ENCODE assay signal across 8 cellular contexts in the genomic region with DNA sequence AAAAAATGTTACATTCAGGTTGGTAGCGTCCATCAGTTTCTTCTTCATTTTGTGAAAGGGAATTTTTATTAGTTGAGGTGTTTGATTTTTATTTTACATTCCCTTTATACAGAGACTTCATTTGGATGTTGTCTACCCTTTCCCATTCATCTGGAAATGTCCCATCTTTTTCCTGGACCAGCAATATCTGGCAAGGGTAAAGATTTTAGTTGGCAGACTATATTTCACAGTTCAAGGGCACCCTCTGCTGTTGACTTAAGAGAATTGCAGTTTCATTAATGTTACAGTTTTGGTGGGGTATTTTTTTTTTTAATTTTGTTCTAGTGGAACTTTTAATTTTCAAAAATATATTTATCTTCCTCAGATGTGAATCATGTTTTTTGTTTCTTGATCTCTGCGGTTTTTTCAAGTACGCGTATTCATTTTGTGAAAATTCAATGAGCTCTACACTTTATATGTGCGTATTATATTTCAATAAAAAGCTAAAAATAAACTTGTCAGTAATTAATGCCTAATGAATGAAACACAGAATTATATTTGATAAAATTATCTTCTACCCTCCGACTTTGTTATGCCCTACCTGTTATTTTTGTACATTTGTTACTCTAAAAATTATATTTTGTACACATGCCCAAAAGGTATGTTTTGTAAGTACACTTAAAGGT.
DNase-seq lines count a peak whose midpoint lies in the region; ATAC-seq and TF ChIP-seq lines count a peak whose summit lies in the region.

No MANE protein-coding gene starts in this region.

- H3K4me3 Mint-ChIP-seq in activated T-cell treated with anti-CD3 and anti-CD28 coated beads, Interleukin-2, amount 50 U/mL, for 72 hours: no peak overlapping the region
- H3K4me3 Mint-ChIP-seq in brain: peak overlapping the region in 1 of 5 experiments; percentile 5

- H3K36me3 Mint-ChIP-seq in activated T-cell treated with anti-CD3 and anti-CD28 coated beads, Interleukin-2, amount 50 U/mL, for 72 hours (ENCODE audit: insufficient read depth in 2 of 2): peaks cover 6% of the 10 kb centered on the region in 2 donors
- peaks cover 2% of the 10 kb centered on the region for H3K36me3 Mint-ChIP-seq in brain

- H3K4me1 ChIP-seq in liver (ENCODE audit: control insufficient read depth in 4 of 4, insufficient read depth in 4 of 4, low read length in 3 of 4): no peaks in the 10 kb centered on the region

- peaks cover 6% of the 10 kb centered on the region in 2 donors for H3K9me3 Mint-ChIP-seq in activated T-cell treated with anti-CD3 and anti-CD28 coated beads, Interleukin-2, amount 50 U/mL, for 72 hours
- H3K9me3 Mint-ChIP-seq in brain: peaks cover 1 to 15% (median 12%) of the 10 kb centered on the region in 5 experiments

- H3K27ac ChIP-seq in liver (ENCODE audit: low read depth in 1 of 2, low read length in 2 of 2): no peak overlapping the region

- H3K27ac Mint-ChIP-seq in activated T-cell treated with anti-CD3 and anti-CD28 coated beads, Interleukin-2, amount 50 U/mL, for 72 hours: peak overlapping the region; percentile 67
- no peak overlapping the region for H3K27ac Mint-ChIP-seq in brain

- H3K4me3 ChIP-seq in liver (ENCODE audit: low read depth in 1 of 3, low read length in 3 of 3): no peak overlapping the region

- WGBS in liver: 41% methylated on average over 6 of the region's 6 CpGs

- ATAC-seq in activated T-cell treated with anti-CD3 and anti-CD28 coated beads, Interleukin-2, amount 50 U/mL, for 72 hours (replicated peaks in 1 of 2): no peak
- no peak for ATAC-seq in GM21360 (IDR thresholded peaks at IDR 0.05; ENCODE audit: unreplicated experiment)

- peak; percentile 81 to 86 for TF ChIP-seq RAD21 in liver (IDR thresholded peaks at IDR 0.05)

- peaks cover 36% of the 10 kb centered on the region for H3K27me3 Mint-ChIP-seq in activated T-cell treated with anti-CD3 and anti-CD28 coated beads, Interleukin-2, amount 50 U/mL, for 72 hours (ENCODE audit: low read depth)
- peaks cover 10% of the 10 kb centered on the region for H3K27me3 Mint-ChIP-seq in brain

- H3K27me3 ChIP-seq in liver (ENCODE audit: control insufficient read depth in 4 of 4, insufficient read depth in 4 of 4, low read length in 3 of 4): no peaks in the 10 kb centered on the region

- H3K4me1 Mint-ChIP-seq in activated T-cell treated with anti-CD3 and anti-CD28 coated beads, Interleukin-2, amount 50 U/mL, for 72 hours (ENCODE audit: low read depth): no peaks in the 10 kb centered on the region
- H3K4me1 Mint-ChIP-seq in brain: no peaks in the 10 kb centered on the region

- no peak overlapping the region for H3K9ac ChIP-seq in liver (ENCODE audit: low read depth in 1 of 2, low read length in 2 of 2)

- H3K36me3 ChIP-seq in liver (ENCODE audit: control insufficient read depth in 4 of 4, insufficient read depth in 3 of 4, low read depth in 1 of 4, low read length in 3 of 4): no peaks in the 10 kb centered on the region

- DNase-seq in activated T-cell treated with anti-CD3 and anti-CD28 coated beads, Interleukin-2, amount 50 U/mL, for 72 hours: peak in 1 of 2 donors; percentile 10
- no peak for DNase-seq in activated T-cell treated with anti-CD3 and anti-CD28 coated beads, Interleukin-2, amount 50 U/mL, for 48 hours
- DNase-seq in NCI-H2107 treated with DMSO at 0.1 percent for 48 hours (lab: John Stamatoyannopoulos, UW; ENCODE audit: unreplicated experiment): peak; percentile 58
- DNase-seq in amniotic stem cell (lab: John Stamatoyannopoulos, UW): no peak
- DNase-seq in activated effector memory CD4-positive, alpha-beta T cell treated with Interleukin-2 at 50 U/mL for 16 hours: no peak

- TF ChIP-seq CTCF in brain (conservative IDR thresholded peaks at IDR 0.05) (peak; percentile 80 to 86), liver (IDR thresholded peaks at IDR 0.05; ENCODE audit: low read depth, low read length, missing input control) (peak; percentile 73)

- H3K9me3 ChIP-seq in liver (ENCODE audit: control insufficient read depth in 4 of 4, low read length in 3 of 4): peaks cover 0 to 1% (median under 1%) of the 10 kb centered on the region in 4 donors

TF ChIP-seq in liver, 16 proteins besides CTCF, POLR2A, EP300 and RAD21:
- TF ChIP-seq, protein P1, sequence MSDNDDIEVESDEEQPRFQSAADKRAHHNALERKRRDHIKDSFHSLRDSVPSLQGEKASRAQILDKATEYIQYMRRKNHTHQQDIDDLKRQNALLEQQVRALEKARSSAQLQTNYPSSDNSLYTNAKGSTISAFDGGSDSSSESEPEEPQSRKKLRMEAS (IDR thresholded peaks at IDR 0.05): no peak
- TF ChIP-seq FOXA2 (IDR thresholded peaks at IDR 0.05): no peak
- TF ChIP-seq EGR1 (IDR thresholded peaks at IDR 0.05; ENCODE audit: low read depth in 2 of 2): no peak
- TF ChIP-seq, protein P2, sequence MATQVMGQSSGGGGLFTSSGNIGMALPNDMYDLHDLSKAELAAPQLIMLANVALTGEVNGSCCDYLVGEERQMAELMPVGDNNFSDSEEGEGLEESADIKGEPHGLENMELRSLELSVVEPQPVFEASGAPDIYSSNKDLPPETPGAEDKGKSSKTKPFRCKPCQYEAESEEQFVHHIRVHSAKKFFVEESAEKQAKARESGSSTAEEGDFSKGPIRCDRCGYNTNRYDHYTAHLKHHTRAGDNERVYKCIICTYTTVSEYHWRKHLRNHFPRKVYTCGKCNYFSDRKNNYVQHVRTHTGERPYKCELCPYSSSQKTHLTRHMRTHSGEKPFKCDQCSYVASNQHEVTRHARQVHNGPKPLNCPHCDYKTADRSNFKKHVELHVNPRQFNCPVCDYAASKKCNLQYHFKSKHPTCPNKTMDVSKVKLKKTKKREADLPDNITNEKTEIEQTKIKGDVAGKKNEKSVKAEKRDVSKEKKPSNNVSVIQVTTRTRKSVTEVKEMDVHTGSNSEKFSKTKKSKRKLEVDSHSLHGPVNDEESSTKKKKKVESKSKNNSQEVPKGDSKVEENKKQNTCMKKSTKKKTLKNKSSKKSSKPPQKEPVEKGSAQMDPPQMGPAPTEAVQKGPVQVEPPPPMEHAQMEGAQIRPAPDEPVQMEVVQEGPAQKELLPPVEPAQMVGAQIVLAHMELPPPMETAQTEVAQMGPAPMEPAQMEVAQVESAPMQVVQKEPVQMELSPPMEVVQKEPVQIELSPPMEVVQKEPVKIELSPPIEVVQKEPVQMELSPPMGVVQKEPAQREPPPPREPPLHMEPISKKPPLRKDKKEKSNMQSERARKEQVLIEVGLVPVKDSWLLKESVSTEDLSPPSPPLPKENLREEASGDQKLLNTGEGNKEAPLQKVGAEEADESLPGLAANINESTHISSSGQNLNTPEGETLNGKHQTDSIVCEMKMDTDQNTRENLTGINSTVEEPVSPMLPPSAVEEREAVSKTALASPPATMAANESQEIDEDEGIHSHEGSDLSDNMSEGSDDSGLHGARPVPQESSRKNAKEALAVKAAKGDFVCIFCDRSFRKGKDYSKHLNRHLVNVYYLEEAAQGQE (IDR thresholded peaks at IDR 0.05): no peak
- TF ChIP-seq HNF4A (conservative IDR thresholded peaks at IDR 0.05): no peak
- TF ChIP-seq YY1 (IDR thresholded peaks at IDR 0.05): no peak
- TF ChIP-seq SP1 (IDR thresholded peaks at IDR 0.05): no peak
